ENCODE assay signal across 17 cellular contexts in genomic region chr6:21180800-21181337, GRCh38.
DNase-seq lines count a peak whose midpoint lies in the region; ATAC-seq and TF ChIP-seq lines count a peak whose summit lies in the region.
"Had no signal": no experiment of that assay in that cellular context is flagged by ENCODE, and none has a peak within 500 bp of the region (broad histone marks: within the 10 kb centered on the region; RNA-seq: fewer than 3 reads in every experiment).

No MANE protein-coding gene starts in this region.

- H2BK12ac ChIP-seq in H9 (ENCODE audit: insufficient read length, low read depth, low read length), result no peak overlapping the region

- no peak overlapping the region for H3K14ac ChIP-seq in H9 (ENCODE audit: insufficient read depth, low read length)

- H3K79me1 ChIP-seq in H9 (ENCODE audit: insufficient read depth, low read depth, low read length, poor library complexity, severe bottlenecking), result no peaks in the 10 kb centered on the region

- WGBS in H9 (ENCODE audit: extremely low coverage, insufficient read length, low lambda C conversion rate), result no CpG with 5 or more reads among the region's 4 CpGs

- no peak overlapping the region for H3T11ph ChIP-seq in H9 (ENCODE audit: low read length)

- peak; percentile 44 for ATAC-seq in activated naive CD8-positive, alpha-beta T cell treated with anti-CD3 and anti-CD28 coated beads, Interleukin-2, amount 50 U/mL, for 24 hours
- no peak for ATAC-seq in GM19328 (IDR thresholded peaks at IDR 0.05; ENCODE audit: unreplicated experiment)
- no peak for ATAC-seq in GM19452 (IDR thresholded peaks at IDR 0.05; ENCODE audit: unreplicated experiment)
- ATAC-seq: A549 had no signal

- H3K18ac ChIP-seq in H9 (ENCODE audit: insufficient read length, low read depth, low read length), result no peak overlapping the region

- no peak overlapping the region for H3K4ac ChIP-seq in H9 (ENCODE audit: low read depth, low read length)

- intact Hi-C loops in activated T-helper 2 cell treated with anti-CD3 and anti-CD28 coated beads, Interferon-gamma antibody, Interleukin-2, Interleukin-4, amounts not matched to agents 10 μg/mL and 5 μg/mL and 100 μg/mL, durations not matched to agents 14 hours and 24 hours and 36 hours (cut with micrococcal nuclease), result loop anchor here (1.0 to 10.0 kb wide), 9 partner anchors 18 to 596 kb away; no protein-coding TSS in a partner anchor

- H3K79me2 ChIP-seq in H9 (ENCODE audit: insufficient read depth, low read length), result no peaks in the 10 kb centered on the region; the same call in 1 of the 2 replicates

- DNase-seq in activated naive CD8-positive, alpha-beta T cell treated with anti-CD3 and anti-CD28 coated beads, Interleukin-2, amount 50 U/mL, for 24 hours, result no peak
- DNase-seq in activated naive CD8-positive, alpha-beta T cell treated with anti-CD3 and anti-CD28 coated beads for 36 hours, result no peak
- DNase-seq in H9 (no peak), NCI-H510A treated with DMSO at 0.1 percent for 48 hours (lab: John Stamatoyannopoulos, UW) (no peak)
- DNase-seq in activated T-helper 2 cell treated with anti-CD3 and anti-CD28 coated beads, Interferon-gamma antibody, Interleukin-2, Interleukin-4, amounts not matched to agents 10 μg/mL and 5 μg/mL and 100 μg/mL, durations not matched to agents 14 hours and 24 hours and 36 hours (ENCODE audit: low spot score), result no peak
- DNase-seq: AML-193; CD4-positive, alpha-beta T cell; DMS79 treated with DMSO at 0.1 percent for 48 hours; EL; HCEC 1CT; HFFc6; KG1 had no signal

- H3K4me3 Mint-ChIP-seq in activated naive CD8-positive, alpha-beta T cell treated with anti-CD3 and anti-CD28 coated beads, Interleukin-2, amount 50 U/mL, for 24 hours, result no peak overlapping the region
- H3K4me3 Mint-ChIP-seq in activated naive CD8-positive, alpha-beta T cell treated with anti-CD3 and anti-CD28 coated beads for 36 hours, result no peak overlapping the region
- H3K4me3 Mint-ChIP-seq in H9, result no peak overlapping the region
- H3K4me3 Mint-ChIP-seq in activated T-helper 2 cell treated with anti-CD3 and anti-CD28 coated beads, Interferon-gamma antibody, Interleukin-2, Interleukin-4, amounts not matched to agents 10 μg/mL and 5 μg/mL and 100 μg/mL, durations not matched to agents 14 hours and 24 hours and 36 hours (ENCODE audit: low read depth), result no peak overlapping the region
- H3K4me3 Mint-ChIP-seq: CD4-positive, alpha-beta T cell; HFFc6 had no signal

- H2BK20ac ChIP-seq in H9 (ENCODE audit: low read depth, low read length, poor library complexity, severe bottlenecking), result peak overlapping the region; percentile 26

- H3K4me1 ChIP-seq in H9 (ENCODE audit: insufficient read depth, low read length), result peaks cover 5% of the 10 kb centered on the region; the same call in 1 of the 2 replicates
- H3K4me1 ChIP-seq: A549 had no signal

- peaks cover 20% of the 10 kb centered on the region for H3K36me3 Mint-ChIP-seq in activated naive CD8-positive, alpha-beta T cell treated with anti-CD3 and anti-CD28 coated beads, Interleukin-2, amount 50 U/mL, for 24 hours (ENCODE audit: low read depth)
- H3K36me3 Mint-ChIP-seq in activated naive CD8-positive, alpha-beta T cell treated with anti-CD3 and anti-CD28 coated beads for 36 hours, result peaks cover 33% of the 10 kb centered on the region
- H3K36me3 Mint-ChIP-seq in H9 (ENCODE audit: insufficient read depth in 1 of 3, low read depth in 3 of 3), result peaks cover 12 to 27% (median 17%) of the 10 kb centered on the region in 3 experiments
- H3K36me3 Mint-ChIP-seq in activated T-helper 2 cell treated with anti-CD3 and anti-CD28 coated beads, Interferon-gamma antibody, Interleukin-2, Interleukin-4, amounts not matched to agents 10 μg/mL and 5 μg/mL and 100 μg/mL, durations not matched to agents 14 hours and 24 hours and 36 hours (ENCODE audit: low read depth), result peaks cover 13% of the 10 kb centered on the region

- H3K27ac Mint-ChIP-seq in activated naive CD8-positive, alpha-beta T cell treated with anti-CD3 and anti-CD28 coated beads, Interleukin-2, amount 50 U/mL, for 24 hours, result peak overlapping the region; percentile 0
- H3K27ac Mint-ChIP-seq in activated naive CD8-positive, alpha-beta T cell treated with anti-CD3 and anti-CD28 coated beads for 36 hours, result no peak overlapping the region
- 0 out of 7 replicates have a peak overlapping the region, but pooled peaks of 1 of the 3 experiments have one; percentile 29 for H3K27ac Mint-ChIP-seq in H9
- peak overlapping the region; percentile 43 for H3K27ac Mint-ChIP-seq in activated T-helper 2 cell treated with anti-CD3 and anti-CD28 coated beads, Interferon-gamma antibody, Interleukin-2, Interleukin-4, amounts not matched to agents 10 μg/mL and 5 μg/mL and 100 μg/mL, durations not matched to agents 14 hours and 24 hours and 36 hours
- H3K27ac Mint-ChIP-seq: CD4-positive, alpha-beta T cell; HFFc6 had no signal

- no peak overlapping the region for H2BK120ac ChIP-seq in H9 (ENCODE audit: low read depth, low read length, poor library complexity, severe bottlenecking)

- H4K5ac ChIP-seq in H9 (ENCODE audit: insufficient read length, low read depth, low read length), result no peak overlapping the region

- no peak overlapping the region for H3K4me2 ChIP-seq in H9 (ENCODE audit: insufficient read depth, insufficient read length, low read length)
- H3K4me2 ChIP-seq: A549 had no signal

- no peak overlapping the region for H2AK5ac ChIP-seq in H9 (ENCODE audit: insufficient read length, low read length)

- H3K9me3 ChIP-seq in H9 (ENCODE audit: control insufficient read depth, low read depth, low read length), result peaks cover 6% of the 10 kb centered on the region
- H3K9me3 ChIP-seq: A549 had no signal

- no peaks in the 10 kb centered on the region for H3K27me3 ChIP-seq in H9 (ENCODE audit: insufficient read depth, low read length)

- no peak overlapping the region for H4K91ac ChIP-seq in H9 (ENCODE audit: insufficient read length, low read depth, low read length)

- no peak overlapping the region for H3K23ac ChIP-seq in H9 (ENCODE audit: insufficient read length, low read depth, low read length)

- no peak overlapping the region for H3K9ac ChIP-seq in H9 (ENCODE audit: extremely low read depth, insufficient read length, low read length)

- H2BK5ac ChIP-seq in H9 (ENCODE audit: insufficient read length, low read length), result no peak overlapping the region

- H2AFZ ChIP-seq in H9 (ENCODE audit: low read length), result no peak overlapping the region

- H3K23me2 ChIP-seq in H9 (ENCODE audit: insufficient read length, low read depth, low read length, poor library complexity, severe bottlenecking), result no peaks in the 10 kb centered on the region

- no peak overlapping the region for H4K8ac ChIP-seq in H9 (replicated peaks; ENCODE audit: insufficient read length, low read depth, low read length)

- TF ChIP-seq CTCF in H9 (conservative IDR thresholded peaks at IDR 0.05), result no peak

- no peak overlapping the region for H3K56ac ChIP-seq in H9 (ENCODE audit: insufficient read length, low read depth, low read length)

- no peak overlapping the region for H3K27ac ChIP-seq in H9 (ENCODE audit: insufficient read length, low read depth, low read length)
- H3K27ac ChIP-seq: 22Rv1, A549, C4-2B had no signal

- no peaks in the 10 kb centered on the region for H4K20me1 ChIP-seq in H9 (ENCODE audit: control insufficient read depth, insufficient read depth, insufficient read length)

- H2BK15ac ChIP-seq in H9 (ENCODE audit: low read depth, low read length), result no peak overlapping the region

- no peaks in the 10 kb centered on the region for H3K27me3 Mint-ChIP-seq in activated naive CD8-positive, alpha-beta T cell treated with anti-CD3 and anti-CD28 coated beads, Interleukin-2, amount 50 U/mL, for 24 hours
- no peaks in the 10 kb centered on the region for H3K27me3 Mint-ChIP-seq in activated naive CD8-positive, alpha-beta T cell treated with anti-CD3 and anti-CD28 coated beads for 36 hours
- no peaks in the 10 kb centered on the region for H3K27me3 Mint-ChIP-seq in H9 (ENCODE audit: low read depth)
- H3K27me3 Mint-ChIP-seq in activated T-helper 2 cell treated with anti-CD3 and anti-CD28 coated beads, Interferon-gamma antibody, Interleukin-2, Interleukin-4, amounts not matched to agents 10 μg/mL and 5 μg/mL and 100 μg/mL, durations not matched to agents 14 hours and 24 hours and 36 hours (ENCODE audit: low read depth), result no peaks in the 10 kb centered on the region
- H3K27me3 Mint-ChIP-seq: CD4-positive, alpha-beta T cell had no signal

- H3K9me3 Mint-ChIP-seq in activated naive CD8-positive, alpha-beta T cell treated with anti-CD3 and anti-CD28 coated beads, Interleukin-2, amount 50 U/mL, for 24 hours, result peaks cover 15% of the 10 kb centered on the region
- H3K9me3 Mint-ChIP-seq in activated naive CD8-positive, alpha-beta T cell treated with anti-CD3 and anti-CD28 coated beads for 36 hours, result peaks cover 1% of the 10 kb centered on the region
- peaks cover 12 to 15% of the 10 kb centered on the region in 2 experiments for H3K9me3 Mint-ChIP-seq in H9
- H3K9me3 Mint-ChIP-seq in activated T-helper 2 cell treated with anti-CD3 and anti-CD28 coated beads, Interferon-gamma antibody, Interleukin-2, Interleukin-4, amounts not matched to agents 10 μg/mL and 5 μg/mL and 100 μg/mL, durations not matched to agents 14 hours and 24 hours and 36 hours, result peaks cover 5% of the 10 kb centered on the region
- H3K9me3 Mint-ChIP-seq: HFFc6 had no signal

- H3K4me1 Mint-ChIP-seq in activated naive CD8-positive, alpha-beta T cell treated with anti-CD3 and anti-CD28 coated beads, Interleukin-2, amount 50 U/mL, for 24 hours, result peaks cover 10% of the 10 kb centered on the region
- H3K4me1 Mint-ChIP-seq in activated naive CD8-positive, alpha-beta T cell treated with anti-CD3 and anti-CD28 coated beads for 36 hours, result no peaks in the 10 kb centered on the region
- H3K4me1 Mint-ChIP-seq in H9, result peaks cover 34 to 37% of the 10 kb centered on the region in 2 experiments
- peaks cover 23% of the 10 kb centered on the region for H3K4me1 Mint-ChIP-seq in activated T-helper 2 cell treated with anti-CD3 and anti-CD28 coated beads, Interferon-gamma antibody, Interleukin-2, Interleukin-4, amounts not matched to agents 10 μg/mL and 5 μg/mL and 100 μg/mL, durations not matched to agents 14 hours and 24 hours and 36 hours (ENCODE audit: low read depth)
